In genomic region chr2:177434475-177434874, GRCh38 we compare ENCODE assay signal across 29 cellular contexts.
"Had no signal": no experiment of that assay in that cellular context is flagged by ENCODE, and none has a peak within 500 bp of the region (broad histone marks: within the 10 kb centered on the region; RNA-seq: fewer than 3 reads in every experiment).

No MANE protein-coding gene starts in this region.

- H3K9me3 ChIP-seq: ovary, prostate gland, testis, upper lobe of right lung had no signal

- H3K4me1 Mint-ChIP-seq: nephron; neural progenitor cell; stimulated activated naive CD8-positive, alpha-beta T cell treated with anti-CD3 and anti-CD28 coated beads, Interleukin-15, amount 100 ng/mL, for 72 hours had no signal

- DNase-seq: natural killer cell; occipital lobe; ovary; retina; spleen; stimulated activated CD4-positive, alpha-beta T cell treated with anti-CD3 and anti-CD28 coated beads, Interleukin-12 subunit alpha, Interleukin-12 subunit beta, amount 100 ng/mL, for 4 hours; stimulated activated CD4-positive, alpha-beta T cell treated with anti-CD3 and anti-CD28 coated beads, Interleukin-1b, Interleukin-23, amount 100 ng/mL, for 48 hours; stimulated activated CD4-positive, alpha-beta T cell treated with anti-CD3 and anti-CD28 coated beads, Interleukin-4, amount 100 ng/mL, for 1 hour; stimulated activated CD4-positive, alpha-beta T cell treated with anti-CD3 and anti-CD28 coated beads, Interleukin-4, amount 100 ng/mL, for 4 hours; stimulated activated CD8-positive, alpha-beta memory T cell treated with anti-CD3 and anti-CD28 coated beads, Interleukin-4, amount 100 ng/mL, for 48 hours; stimulated activated naive CD4-positive, alpha-beta T cell; stimulated activated naive CD8-positive, alpha-beta T cell treated with anti-CD3 and anti-CD28 coated beads, Interleukin-15, amount 100 ng/mL, for 72 hours; stimulated activated naive CD8-positive, alpha-beta T cell treated with anti-CD3 and anti-CD28 coated beads, Interleukin-15, Interleukin-2, amounts not matched to agents 100 U/mL and 50 U/mL, for 24 hours; substantia nigra; testis; tibial artery; transverse colon; upper lobe of right lung; uterus had no signal

- H3K36me3 ChIP-seq: ovary, prostate gland, right atrium auricular region, suprapubic skin, uterus had no signal

- H3K4me3 ChIP-seq: neural progenitor cell, ovary, prostate gland, right atrium auricular region, skin epidermis, smooth muscle cell, spleen, suprapubic skin, testis, tibial artery, transverse colon, upper lobe of right lung, uterus had no signal

- H3K27me3 ChIP-seq: neural progenitor cell, ovary, right atrium auricular region, spleen, suprapubic skin, testis, tibial artery, transverse colon, upper lobe of right lung, uterus had no signal

- H3K4me3 Mint-ChIP-seq: natural killer cell; nephron; neural progenitor cell; stimulated activated memory B cell treated with anti-CD40 and anti-IgM and Interleukin-4, amounts not matched to agents 10 μg/mL and 1 μg/mL and 100 μg/mL, for 72 hours; stimulated activated naive CD8-positive, alpha-beta T cell treated with anti-CD3 and anti-CD28 coated beads, Interleukin-15, amount 100 ng/mL, for 72 hours; type B pancreatic cell had no signal

- H3K27me3 Mint-ChIP-seq: stimulated activated memory B cell treated with anti-CD40 and anti-IgM and Interleukin-4, amounts not matched to agents 10 μg/mL and 1 μg/mL and 100 μg/mL, for 72 hours; stimulated activated naive CD8-positive, alpha-beta T cell treated with anti-CD3 and anti-CD28 coated beads, Interleukin-15, amount 100 ng/mL, for 72 hours; type B pancreatic cell had no signal

- H3K27ac ChIP-seq: neural progenitor cell, ovary, prostate gland, right atrium auricular region, skin epidermis, spleen, suprapubic skin, testis, tibial artery, transverse colon, upper lobe of right lung had no signal

- H3K27ac Mint-ChIP-seq: natural killer cell; neural progenitor cell; stimulated activated memory B cell treated with anti-CD40 and anti-IgM and Interleukin-4, amounts not matched to agents 10 μg/mL and 1 μg/mL and 100 μg/mL, for 72 hours; stimulated activated naive CD8-positive, alpha-beta T cell treated with anti-CD3 and anti-CD28 coated beads, Interleukin-15, amount 100 ng/mL, for 72 hours; type B pancreatic cell had no signal

- ATAC-seq: natural killer cell; sciatic nerve; stimulated activated memory B cell treated with anti-CD40 and anti-IgM and Interleukin-4, amounts not matched to agents 10 μg/mL and 1 μg/mL and 100 μg/mL, for 72 hours; stimulated activated naive CD8-positive, alpha-beta T cell treated with anti-CD3 and anti-CD28 coated beads, Interleukin-15, amount 100 ng/mL, for 72 hours; stimulated activated naive CD8-positive, alpha-beta T cell treated with anti-CD3 and anti-CD28 coated beads, Interleukin-15, Interleukin-2, amounts not matched to agents 100 U/mL and 50 U/mL, for 24 hours; upper lobe of right lung had no signal

- H3K4me1 ChIP-seq: neural progenitor cell, prostate gland, right atrium auricular region, spleen, suprapubic skin, testis, tibial artery, transverse colon, upper lobe of right lung, uterus had no signal
